In the genomic region with DNA sequence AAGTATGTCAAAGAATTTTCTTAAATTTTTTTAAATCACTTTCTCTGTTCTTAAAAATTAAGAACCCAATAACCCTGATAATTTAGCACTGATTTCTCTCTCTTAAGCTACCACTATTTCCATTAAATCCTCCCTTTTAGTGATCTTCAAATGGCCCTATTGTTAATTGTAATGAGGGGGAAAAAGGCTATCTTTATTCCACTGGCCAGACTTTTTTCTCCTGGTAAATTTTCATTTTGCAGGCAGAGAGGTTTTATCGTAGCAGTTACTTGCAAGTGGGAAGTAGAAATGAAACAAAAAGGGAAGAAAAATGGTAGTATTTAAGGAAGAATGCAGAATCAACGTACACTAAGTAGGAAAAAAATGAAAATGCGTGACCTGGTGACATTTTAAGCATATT, we compare ENCODE assay signal across 13 cellular contexts.
"Had no signal": no experiment of that assay in that cellular context is flagged by ENCODE, and none has a peak within 500 bp of the region (broad histone marks: within the 10 kb centered on the region; RNA-seq: fewer than 3 reads in every experiment).

No MANE protein-coding gene starts in this region.

- DNase-seq: activated CD4-positive, alpha-beta T cell treated with anti-CD3 and anti-CD28 coated beads, Interleukin-2, amount 50 U/mL, for 4 hours; activated CD4-positive, CD25-positive, alpha-beta regulatory T cell treated with anti-CD3 and anti-CD28 coated beads, Interleukin-2, amount 50 U/mL, for 72 hours; activated CD8-positive, alpha-beta memory T cell treated with anti-CD3 and anti-CD28 coated beads, Interleukin-2, amount 10 ng/mL, durations not matched to agents 7 days and 5 days; activated effector memory CD4-positive, alpha-beta T cell treated with anti-CD3 and anti-CD28 coated beads, Interleukin-2, amount 50 U/mL, for 16 hours; activated T-cell treated with anti-CD3 and anti-CD28 coated beads, Interleukin-2, amount 50 U/mL, for 4 hours; effector memory CD8-positive, alpha-beta T cell; naive thymus-derived CD4-positive, alpha-beta T cell; posterior cingulate gyrus had no signal

- ATAC-seq: activated CD8-positive, alpha-beta memory T cell treated with anti-CD3 and anti-CD28 coated beads, Interleukin-2, amount 10 ng/mL, durations not matched to agents 7 days and 5 days; activated T-cell treated with anti-CD3 and anti-CD28 coated beads, Interleukin-2, amount 50 U/mL, for 4 hours; effector memory CD8-positive, alpha-beta T cell had no signal

- H3K27ac ChIP-seq: breast epithelium, epithelial cell of prostate, lower lobe of right lung, right atrium auricular region, vagina had no signal
